ENCODE assay signal across 25 cellular contexts in genomic region chr10:86210416-86210815, GRCh38.
"Had no signal": no experiment of that assay in that cellular context is flagged by ENCODE, and none has a peak within 500 bp of the region (broad histone marks: within the 10 kb centered on the region; RNA-seq: fewer than 3 reads in every experiment).

No MANE protein-coding gene starts in this region.

- H3K9me3 ChIP-seq: esophagus muscularis mucosa, heart right ventricle, left lung, pancreas, right lobe of liver, thoracic aorta, tibial nerve, upper lobe of left lung, uterus had no signal

- H3K4me3 ChIP-seq: coronary artery, esophagus muscularis mucosa, heart right ventricle, left lung, pancreas, right lobe of liver, thoracic aorta, tibial nerve, upper lobe of left lung, uterus had no signal

- H3K27ac ChIP-seq: coronary artery, esophagus muscularis mucosa, heart right ventricle, left lung, pancreas, right lobe of liver, thoracic aorta, tibial nerve, upper lobe of left lung, uterus had no signal

- H3K36me3 ChIP-seq: esophagus muscularis mucosa, heart right ventricle, left lung, pancreas, right lobe of liver, thoracic aorta, tibial nerve, upper lobe of left lung, uterus had no signal

- H3K4me1 ChIP-seq: esophagus muscularis mucosa, heart right ventricle, left lung, pancreas, right lobe of liver, tibial nerve, upper lobe of left lung, uterus had no signal

- ATAC-seq: heart right ventricle; left cardiac atrium; left lung; naive thymus-derived CD8-positive, alpha-beta T cell; pancreas; right lobe of liver; stimulated activated naive B cell treated with anti-CD40 and anti-IgM and Interleukin-4, amounts not matched to agents 10 μg/mL and 1 μg/mL and 100 μg/mL, for 72 hours had no signal

- H3K27me3 ChIP-seq: esophagus muscularis mucosa, heart right ventricle, left lung, pancreas, right lobe of liver, tibial nerve, upper lobe of left lung, uterus had no signal

- DNase-seq: dermis blood vessel endothelial cell; effector memory CD4-positive, alpha-beta T cell; foreskin melanocyte; glutamatergic neuron; heart right ventricle; hippocampal formation; left cardiac atrium; left lung; mammary epithelial cell; mesendoderm; naive thymus-derived CD8-positive, alpha-beta T cell; nephron progenitor cell; occipital lobe; right lobe of liver; small intestine; stimulated activated CD4-positive, alpha-beta T cell treated with anti-CD3 and anti-CD28 coated beads, Interleukin-15, amount 100 ng/mL, for 24 hours; stimulated activated CD4-positive, alpha-beta T cell treated with anti-CD3 and anti-CD28 coated beads, Interleukin-2, amount 100 ng/mL, for 48 hours; stimulated activated naive B cell treated with anti-CD40 and anti-IgM and Interleukin-4, amounts not matched to agents 10 μg/mL and 1 μg/mL and 100 μg/mL, for 72 hours; upper lobe of left lung; uterus had no signal
